In the genomic region with DNA sequence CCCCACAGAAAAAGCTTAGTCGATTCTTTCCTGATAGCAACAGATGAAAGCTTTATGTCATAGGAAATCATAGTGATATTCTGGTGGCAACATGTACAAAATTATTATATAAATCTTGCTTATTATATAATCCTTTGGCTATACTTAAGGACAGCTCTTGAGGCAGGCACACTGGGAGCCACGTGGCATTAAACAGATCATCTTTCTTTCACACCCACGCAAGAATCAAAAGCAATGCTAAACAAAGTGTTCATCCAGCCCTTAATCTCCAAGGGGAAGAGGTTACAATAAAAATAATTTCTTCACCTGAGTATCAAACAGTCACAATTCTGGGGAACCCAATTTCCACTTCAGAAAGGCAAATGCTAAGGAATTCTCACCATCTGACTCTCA, we compare ENCODE assay signal across 15 cellular contexts. TPM values are rescaled to one million over a fixed set of nuclear protein-coding genes. Genes with fewer than 3 reads are reported as not detected.
DNase-seq lines count a peak whose midpoint lies in the region; ATAC-seq, FAIRE-seq and TF ChIP-seq lines count a peak whose summit lies in the region.
"Had no signal": no experiment of that assay in that cellular context is flagged by ENCODE, and none has a peak within 500 bp of the region (broad histone marks: within the 10 kb centered on the region; RNA-seq: fewer than 3 reads in every experiment).

No MANE protein-coding gene starts in this region.

- intact Hi-C loops in left ventricle myocardium superior (cut with micrococcal nuclease) (no loop called here), cardiac septum (cut with DNase I) (no loop called here), vagina (cut with DNase I) (no loop called here)

- TF ChIP-seq POLR2A in vagina (IDR thresholded peaks at IDR 0.05): no peak
- TF ChIP-seq POLR2A in H54 (IDR thresholded peaks at IDR 0.05; ENCODE audit: low read depth, low read length): no peak

- TF ChIP-seq CTCF in vagina (IDR thresholded peaks at IDR 0.05): no peak

- H3K4me1 ChIP-seq in rectal smooth muscle tissue (ENCODE audit: control insufficient read depth, insufficient read depth, low read length) (peaks cover 16% of the 10 kb centered on the region), vagina (peaks cover 20% of the 10 kb centered on the region)

- peak; percentile 44 for ATAC-seq in left ventricle myocardium superior
- ATAC-seq in HG03460 (IDR thresholded peaks at IDR 0.05; ENCODE audit: unreplicated experiment): no peak

- no peaks in the 10 kb centered on the region for H3K9me3 ChIP-seq in vagina

- no peak for FAIRE-seq in H54 (lab: Jason Lieb, UNC)
- FAIRE-seq: frontal cortex, TTC549 had no signal

- no peaks in the 10 kb centered on the region for H3K27me3 ChIP-seq in rectal smooth muscle tissue (ENCODE audit: control insufficient read depth, insufficient read depth, low read length)
- no peaks in the 10 kb centered on the region for H3K27me3 ChIP-seq in vagina

- peak overlapping the region; percentile 90 for H3K27ac ChIP-seq in rectal smooth muscle tissue (ENCODE audit: low read depth, low read length)
- H3K27ac ChIP-seq in vagina: peak overlapping the region; percentile 22

- H3K9ac ChIP-seq in rectal smooth muscle tissue (ENCODE audit: low read length): no peak overlapping the region

- H3K4me3 ChIP-seq in rectal smooth muscle tissue (ENCODE audit: low read length) (peak overlapping the region; percentile 5), vagina (no peak overlapping the region)

- no peaks in the 10 kb centered on the region for H3K36me3 ChIP-seq in rectal smooth muscle tissue (ENCODE audit: control insufficient read depth, insufficient read depth, low read length)
- no peaks in the 10 kb centered on the region for H3K36me3 ChIP-seq in vagina

- DNase-seq in left ventricle myocardium superior (no peak), cardiac septum (ENCODE audit: low spot score) (no peak), left kidney (ENCODE audit: low read depth, low spot score) (peak; percentile 26), vagina (ENCODE audit: extremely low spot score in 2 of 2) (no peak), H54 (ENCODE audit: insufficient read length, low spot score) (no peak)
- DNase-seq in activated effector memory CD4-positive, alpha-beta T cell treated with anti-CD3 and anti-CD28 coated beads, Interleukin-2, amount 50 U/mL, for 16 hours: no peak
- DNase-seq: activated CD4-positive, alpha-beta T cell treated with anti-CD3 and anti-CD28 coated beads for 48 hours; activated gamma-delta T cell; mesendoderm; NCI-H1436 treated with DMSO at 0.1 percent for 48 hours; RPMI8226 had no signal

RNA-seq across cellular contexts. Expression of gene CYB5A, which starts 57.8 kb away (rescaled TPM):
- 103 TPM for total RNA-seq in left ventricle myocardium superior
- total RNA-seq in cardiac septum: 57.2 TPM
- total RNA-seq in vagina: 88.6 TPM
